8 cellular contexts compared by ENCODE assay signal in the genomic region with DNA sequence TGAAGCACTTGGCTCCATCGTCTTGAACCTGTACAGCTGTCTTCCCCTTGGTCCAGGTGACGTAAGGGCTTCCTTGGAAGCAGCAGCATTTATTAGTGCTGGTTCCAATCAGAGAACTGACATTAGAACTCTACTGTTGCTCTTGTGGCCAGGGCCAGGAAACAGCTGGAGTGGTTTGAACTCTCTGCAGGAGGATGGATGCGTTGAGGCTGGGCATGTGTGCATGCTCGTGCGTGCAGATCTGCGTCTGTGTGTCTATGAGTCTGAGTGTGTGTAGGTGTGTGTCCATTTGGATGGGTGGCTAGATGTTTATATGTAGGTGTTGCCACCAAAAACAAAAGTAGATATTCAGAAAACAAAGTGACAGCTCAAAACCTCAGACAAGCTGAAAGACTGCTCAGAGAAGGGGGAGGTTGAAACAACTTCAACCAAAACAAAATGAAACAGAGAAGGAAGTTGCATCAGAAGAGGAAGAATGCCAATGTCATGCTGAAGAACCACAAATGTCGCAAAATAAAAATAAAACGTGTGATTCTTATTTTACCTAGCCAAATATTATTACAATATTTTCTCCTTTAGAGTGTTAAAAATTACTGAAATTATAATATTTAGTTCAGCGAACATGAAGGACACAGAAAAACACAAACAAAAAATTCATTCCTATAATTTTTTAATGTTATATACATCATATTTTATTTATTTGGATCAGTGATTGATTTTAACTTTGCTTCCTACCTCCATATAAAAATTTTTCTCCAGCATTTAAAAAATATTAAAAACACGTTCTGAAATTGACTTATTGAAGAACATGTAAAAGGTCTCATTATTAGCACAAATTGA.
DNase-seq lines count a peak whose midpoint lies in the region; ATAC-seq and TF ChIP-seq lines count a peak whose summit lies in the region.

No MANE protein-coding gene starts in this region.

- H3K27ac ChIP-seq in iPS-18a (ENCODE audit: low read length): peak overlapping the region; percentile 2

- H3K4me3 ChIP-seq in iPS-18a (ENCODE audit: low read length): no peak overlapping the region

- peaks cover 2% of the 10 kb centered on the region for H3K4me1 ChIP-seq in iPS-18a (ENCODE audit: control insufficient read depth, low read depth, low read length)

- H3K27me3 ChIP-seq in iPS-18a (ENCODE audit: control insufficient read depth, insufficient read depth, low read length): no peaks in the 10 kb centered on the region

- no peaks in the 10 kb centered on the region for H3K36me3 ChIP-seq in iPS-18a (ENCODE audit: control insufficient read depth, low read depth, low read length)

- DNase-seq in GM13976 (ENCODE audit: low spot score) (peak; percentile 73), NCI-H524 treated with DMSO at 0.1 percent for 48 hours (lab: John Stamatoyannopoulos, UW) (no peak), iPS-NIHi11 (ENCODE audit: low spot score) (no peak)
- DNase-seq in activated effector memory CD4-positive, alpha-beta T cell treated with anti-CD3 and anti-CD28 coated beads, Interleukin-2, amount 50 U/mL, for 16 hours: peak; percentile 87
- peak; percentile 15 to 46 for DNase-seq in stimulated activated CD8-positive, alpha-beta memory T cell treated with anti-CD3 and anti-CD28 coated beads, Interleukin-2, amount 100 ng/mL, for 48 hours (ENCODE audit: low read depth in 2 of 2)

- in situ Hi-C loops in GM13976 (cut with MboI; ENCODE audit: low sequenced_read_pairs, unreplicated experiment): no loop called here

- H3K9ac ChIP-seq in iPS-18a (ENCODE audit: low read length): no peak overlapping the region

- TF ChIP-seq CTCF in GM13976 (IDR thresholded peaks at IDR 0.05; ENCODE audit: borderline replicate concordance, control extremely low read depth, extremely low read depth, insufficient read depth, missing control alignments): no peak

- ATAC-seq in HG02763 (IDR thresholded peaks at IDR 0.05; ENCODE audit: unreplicated experiment): peak; percentile 67

- H3K9me3 ChIP-seq in iPS-18a (ENCODE audit: control insufficient read depth, low read depth, low read length): no peaks in the 10 kb centered on the region

TF ChIP-seq in PFSK-1, 5 proteins besides CTCF, POLR2A, EP300 and RAD21:
- TF ChIP-seq SIN3A (IDR thresholded peaks at IDR 0.05; ENCODE audit: borderline replicate concordance, insufficient read depth, low read length) (no peak), FOXP2 (optimal IDR thresholded peaks at IDR 0.05; ENCODE audit: borderline replicate concordance, extremely low read depth, extremely low read length, insufficient read depth) (peak; percentile 42)

Comparison
In these comparisons a context has a peak if more than half of its experiments do, and no peak if none do; other contexts are left out.
1. DNase-seq: peak in GM13976 (single experiment), activated effector memory CD4-positive, alpha-beta T cell treated with anti-CD3 and anti-CD28 coated beads, Interleukin-2, amount 50 U/mL, for 16 hours (single experiment) and stimulated activated CD8-positive, alpha-beta memory T cell treated with anti-CD3 and anti-CD28 coated beads, Interleukin-2, amount 100 ng/mL, for 48 hours (2 of 2); none in NCI-H524 treated with DMSO at 0.1 percent for 48 hours (single experiment) and iPS-NIHi11 (single experiment).